ENCODE assay signal across 8 cellular contexts in genomic region chr15:99343836-99344551, GRCh38.
DNase-seq lines count a peak whose midpoint lies in the region; ATAC-seq and TF ChIP-seq lines count a peak whose summit lies in the region.

No MANE protein-coding gene starts in this region.

- peak; percentile 4 for DNase-seq in A172 (ENCODE audit: low spot score)
- peak; percentile 20 for DNase-seq in HuH-7 (ENCODE audit: low spot score)
- DNase-seq in activated T-helper 1 cell treated with Interleukin-2 at 50 U/mL for 16 hours (ENCODE audit: low read depth): peak; percentile 5
- peak; percentile 37 to 48 for DNase-seq in heart right ventricle
- DNase-seq in stimulated activated CD4-positive, alpha-beta T cell treated with anti-CD3 and anti-CD28 coated beads, Interleukin-4, amount 100 ng/mL, for 24 hours: peak; percentile 48
- no peak for DNase-seq in NCI-H226
- no peak for DNase-seq in NCI-H1694 treated with DMSO at 0.1 percent for 48 hours (lab: John Stamatoyannopoulos, UW)

- WGBS in heart right ventricle, 2 donors: 35 to 47% methylated on average over 11 of the region's 11 CpGs

- H3K27me3 ChIP-seq in heart right ventricle: no peaks in the 10 kb centered on the region

- H3K9me3 ChIP-seq in heart right ventricle: no peaks in the 10 kb centered on the region

- H3K4me3 ChIP-seq in heart right ventricle: no peak overlapping the region

- H3K4me1 ChIP-seq in heart right ventricle: peaks cover 0 to 27% (median 4%) of the 10 kb centered on the region in 9 donors

- peak overlapping the region in 5 of 10 donors; percentile 17 to 67 (median 57) for H3K27ac ChIP-seq in heart right ventricle

- ATAC-seq in heart right ventricle (peak; percentile 79 to 93 (median 90)), HG03457 (IDR thresholded peaks at IDR 0.05; ENCODE audit: unreplicated experiment) (no peak)

- no peaks in the 10 kb centered on the region for H3K36me3 ChIP-seq in heart right ventricle

- intact Hi-C loops in heart right ventricle (cut with DNase I): loop anchor here in 2 of 10 donors (2.0 to 10.0 kb wide), 3 partner anchors 59 to 363 kb away; no protein-coding TSS in a partner anchor

- peak in 8 of 9 donors; percentile 40 to 73 (median 58) for TF ChIP-seq CTCF in heart right ventricle (IDR thresholded peaks at IDR 0.05)

Comparison
In these comparisons a context has a peak if more than half of its experiments do, and no peak if none do; other contexts are left out.
1. DNase-seq: peak in A172 (single experiment), HuH-7 (single experiment), activated T-helper 1 cell treated with Interleukin-2 at 50 U/mL for 16 hours (single experiment), heart right ventricle (2 of 2) and stimulated activated CD4-positive, alpha-beta T cell treated with anti-CD3 and anti-CD28 coated beads, Interleukin-4, amount 100 ng/mL, for 24 hours (single experiment); none in NCI-H226 (single experiment) and NCI-H1694 treated with DMSO at 0.1 percent for 48 hours (single experiment).